14 cellular contexts compared by ENCODE assay signal in genomic region chr1:173267453-173267945, GRCh38.
A peak's percentile ranks its signal among the peaks of the same experiment; 100 is the strongest.
DNase-seq lines count a peak whose midpoint lies in the region; ATAC-seq, FAIRE-seq and TF ChIP-seq lines count a peak whose summit lies in the region.
"Had no signal": no experiment of that assay in that cellular context is flagged by ENCODE, and none has a peak within 500 bp of the region (broad histone marks: within the 10 kb centered on the region; RNA-seq: fewer than 3 reads in every experiment).

No MANE protein-coding gene starts in this region.

- H3K4me1 ChIP-seq in astrocyte (ENCODE audit: insufficient read depth, low read length): peaks cover 39% of the 10 kb centered on the region
- no peaks in the 10 kb centered on the region for H3K4me1 ChIP-seq in Peyer's patch
- H3K4me1 ChIP-seq: gastroesophageal sphincter, vagina had no signal

- peak overlapping the region; percentile 57 for H3K4me2 ChIP-seq in astrocyte (ENCODE audit: low read length)

- H3K36me3 ChIP-seq in astrocyte (ENCODE audit: insufficient read depth, low read length): no peaks in the 10 kb centered on the region
- H3K36me3 ChIP-seq in Peyer's patch: no peaks in the 10 kb centered on the region
- H3K36me3 ChIP-seq: gastroesophageal sphincter, vagina had no signal

- no peaks in the 10 kb centered on the region for H3K36me3 Mint-ChIP-seq in astrocyte (ENCODE audit: low read depth, unreplicated experiment)

- peak overlapping the region; percentile 77 for H3K27ac Mint-ChIP-seq in astrocyte (ENCODE audit: unreplicated experiment)
- H3K27ac Mint-ChIP-seq: activated T-cell treated with anti-CD3 and anti-CD28 coated beads, Interleukin-2, amount 50 U/mL, for 72 hours had no signal

- ATAC-seq in GM19328 (IDR thresholded peaks at IDR 0.05; ENCODE audit: unreplicated experiment): no peak
- ATAC-seq: activated T-cell treated with anti-CD3 and anti-CD28 coated beads, Interleukin-2, amount 50 U/mL, for 72 hours; gastroesophageal sphincter; left lobe of liver had no signal

- no peaks in the 10 kb centered on the region for H3K79me2 ChIP-seq in astrocyte (ENCODE audit: insufficient read depth, low read length)

- no peaks in the 10 kb centered on the region for H3K9me3 ChIP-seq in astrocyte (ENCODE audit: insufficient read depth, low read depth, low read length)
- H3K9me3 ChIP-seq in Peyer's patch: no peaks in the 10 kb centered on the region
- H3K9me3 ChIP-seq: gastroesophageal sphincter, vagina had no signal

- in situ Hi-C loops in Caki2 (cut with HindIII; ENCODE audit: low pct_unique_long_range_greater_than_20kb, low sequenced_read_pairs): no loop called here

- no peak overlapping the region for H3K4me3 Mint-ChIP-seq in astrocyte (ENCODE audit: unreplicated experiment)
- H3K4me3 Mint-ChIP-seq: activated T-cell treated with anti-CD3 and anti-CD28 coated beads, Interleukin-2, amount 50 U/mL, for 72 hours had no signal

- H3K4me1 Mint-ChIP-seq in astrocyte (ENCODE audit: low read depth, unreplicated experiment): peaks cover 40% of the 10 kb centered on the region

- no peak overlapping the region for H2AFZ ChIP-seq in astrocyte (ENCODE audit: low read depth, low read length)

- no peaks in the 10 kb centered on the region for H3K27me3 Mint-ChIP-seq in astrocyte (ENCODE audit: low read depth, unreplicated experiment)

- TF ChIP-seq CTCF in astrocyte (IDR thresholded peaks at IDR 0.05; ENCODE audit: insufficient read depth, low read depth, low read length) (no peak), Peyer's patch (IDR thresholded peaks at IDR 0.05) (no peak)

- no peak overlapping the region for H3K4me3 ChIP-seq in astrocyte (ENCODE audit: insufficient read depth, low read depth, low read length)
- no peak overlapping the region for H3K4me3 ChIP-seq in Peyer's patch
- H3K4me3 ChIP-seq: gastroesophageal sphincter, vagina had no signal

- H3K9me3 Mint-ChIP-seq in astrocyte (ENCODE audit: unreplicated experiment): peaks cover 5% of the 10 kb centered on the region
- H3K9me3 Mint-ChIP-seq: activated T-cell treated with anti-CD3 and anti-CD28 coated beads, Interleukin-2, amount 50 U/mL, for 72 hours had no signal

- DNase-seq in Caki2 (ENCODE audit: low read depth) (peak; percentile 31), HT1080 (ENCODE audit: low read depth) (peak; percentile 66), astrocyte (ENCODE audit: low read depth) (peak; percentile 98), kidney tubule cell (ENCODE audit: low spot score) (peak; percentile 66), NOMO-1 (lab: John Stamatoyannopoulos, UW; ENCODE audit: unreplicated experiment in 2 of 2) (no peak), Peyer's patch (no peak), SHP77 (lab: John Stamatoyannopoulos, UW) (no peak)
- DNase-seq: activated CD4-positive, CD25-positive, alpha-beta regulatory T cell treated with anti-CD3 and anti-CD28 coated beads, Interleukin-2, amount 50 U/mL, for 72 hours; activated T-cell treated with anti-CD3 and anti-CD28 coated beads, Interleukin-2, amount 50 U/mL, for 72 hours; NCI-H446 had no signal

- H3K27ac ChIP-seq in astrocyte (ENCODE audit: low read depth, low read length): peak overlapping the region; percentile 29
- H3K27ac ChIP-seq in Peyer's patch: no peak overlapping the region
- H3K27ac ChIP-seq: gastroesophageal sphincter, vagina had no signal

- H3K27me3 ChIP-seq in astrocyte (ENCODE audit: insufficient read depth, low read length): no peaks in the 10 kb centered on the region
- H3K27me3 ChIP-seq in Peyer's patch: no peaks in the 10 kb centered on the region
- H3K27me3 ChIP-seq: gastroesophageal sphincter, vagina had no signal

- no peaks in the 10 kb centered on the region for H4K20me1 ChIP-seq in astrocyte (ENCODE audit: insufficient read depth, low read length)

- peak overlapping the region; percentile 18 for H3K9ac ChIP-seq in astrocyte (ENCODE audit: low read length)

- peak; percentile 71 for FAIRE-seq in astrocyte (lab: Jason Lieb, UNC)

- TF ChIP-seq POLR2A in Peyer's patch (IDR thresholded peaks at IDR 0.05): no peak

Comparison
In these comparisons a context has a peak if more than half of its experiments do, and no peak if none do; other contexts are left out.
1. DNase-seq: peak in Caki2 (single experiment), HT1080 (single experiment), astrocyte (single experiment) and kidney tubule cell (single experiment); none in NOMO-1 (0 of 2), Peyer's patch (0 of 3) and SHP77 (0 of 2).